In genomic region chr13:78045916-78046315, GRCh38 we compare ENCODE assay signal across 13 cellular contexts.
DNase-seq lines count a peak whose midpoint lies in the region; ATAC-seq lines count a peak whose summit lies in the region.
"Had no signal": no experiment of that assay in that cellular context is flagged by ENCODE, and none has a peak within 500 bp of the region (broad histone marks: within the 10 kb centered on the region; RNA-seq: fewer than 3 reads in every experiment).

No MANE protein-coding gene starts in this region.

- DNase-seq in Right ventricle myocardium inferior (ENCODE audit: missing footprints) (no peak), cardiac septum (ENCODE audit: low spot score) (no peak), renal cortical epithelial cell (ENCODE audit: low read depth) (peak; percentile 2), NCI-H1105 treated with DMSO at 0.1 percent for 48 hours (lab: John Stamatoyannopoulos, UW) (no peak), NCI-H69 (lab: John Stamatoyannopoulos, UW) (no peak)
- DNase-seq: Caco-2, cortex of kidney, NCI-H446 treated with DMSO at 0.1 percent for 48 hours, T1000, upper lobe of left lung had no signal

- intact Hi-C loops in Right ventricle myocardium inferior (cut with DNase I) (loop anchor here (10.0 kb wide), 1 partner anchor 61 kb away; no protein-coding TSS in a partner anchor), cardiac septum (cut with DNase I) (no loop called here)

- ATAC-seq in Right ventricle myocardium inferior (peak; percentile 46), HG02588 (IDR thresholded peaks at IDR 0.05; ENCODE audit: unreplicated experiment) (peak; percentile 18), HG03342 (IDR thresholded peaks at IDR 0.05; ENCODE audit: unreplicated experiment) (peak; percentile 21), HG03439 (IDR thresholded peaks at IDR 0.05; ENCODE audit: unreplicated experiment) (no peak)
